In the genomic region with DNA sequence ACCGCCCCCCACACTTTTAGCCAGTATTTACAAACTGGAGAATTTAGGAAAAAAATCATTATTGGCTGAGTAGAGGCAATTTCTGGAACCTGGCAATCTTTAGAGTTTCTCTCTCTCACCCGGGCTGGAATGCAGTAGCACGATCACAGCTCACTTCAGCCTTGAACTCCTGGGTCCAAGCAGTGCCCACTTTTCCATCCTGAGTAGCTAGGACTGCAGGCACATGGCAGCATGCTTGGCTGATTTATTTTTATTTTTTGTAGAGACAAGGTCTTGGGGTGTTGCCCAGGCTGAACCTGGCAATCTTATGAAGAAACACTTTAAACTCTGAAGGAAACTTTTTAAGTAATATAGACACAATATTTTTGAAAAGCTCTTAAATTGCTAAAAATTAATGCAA, we compare ENCODE assay signal across 14 cellular contexts.
DNase-seq lines count a peak whose midpoint lies in the region; ATAC-seq and TF ChIP-seq lines count a peak whose summit lies in the region.
"Had no signal": no experiment of that assay in that cellular context is flagged by ENCODE, and none has a peak within 500 bp of the region (broad histone marks: within the 10 kb centered on the region; RNA-seq: fewer than 3 reads in every experiment).

No MANE protein-coding gene starts in this region.

- H3K4me3 ChIP-seq in CD4-positive, CD25-positive, alpha-beta regulatory T cell (ENCODE audit: low read depth, low read length): no peak overlapping the region
- H3K4me3 ChIP-seq in adipocyte (ENCODE audit: low read length) (peak overlapping the region; percentile 52), right cardiac atrium (ENCODE audit: low read length) (no peak overlapping the region), smooth muscle cell (no peak overlapping the region)

- H3K9ac ChIP-seq in adipocyte (ENCODE audit: low read length) (peak overlapping the region; percentile 63), smooth muscle cell (ENCODE audit: low read depth) (no peak overlapping the region)

- intact Hi-C loops in right cardiac atrium (cut with DNase I): loop anchor here in 1 of 4 donors (10.0 kb wide), 1 partner anchor 50 kb away; no protein-coding TSS in a partner anchor
- intact Hi-C loops in activated CD4-positive, alpha-beta T cell treated with anti-CD3 and anti-CD28 coated beads, Interleukin-2, amount 10 ng/mL, durations not matched to agents 24 days and 14 days (cut with micrococcal nuclease): loop anchor here (5.0 kb wide), 1 partner anchor 47 kb away; no protein-coding TSS in a partner anchor

- TF ChIP-seq CTCF in smooth muscle cell (IDR thresholded peaks at IDR 0.05; ENCODE audit: borderline replicate concordance, insufficient read depth, poor library complexity, severe bottlenecking): no peak

- no peaks in the 10 kb centered on the region for H3K9me3 Mint-ChIP-seq in CD4-positive, CD25-positive, alpha-beta regulatory T cell
- H3K9me3 Mint-ChIP-seq in activated CD4-positive, alpha-beta T cell treated with anti-CD3 and anti-CD28 coated beads, Interleukin-2, amount 10 ng/mL, durations not matched to agents 24 days and 14 days: peaks cover 8% of the 10 kb centered on the region
- no peaks in the 10 kb centered on the region for H3K9me3 Mint-ChIP-seq in activated naive CD8-positive, alpha-beta T cell treated with anti-CD3 and anti-CD28 coated beads, Interleukin-2, amount 50 U/mL, for 24 hours

- 23% methylated on average over 3 of the region's 3 CpGs for WGBS in right cardiac atrium
- 81% methylated on average over 3 of the region's 3 CpGs for WGBS in smooth muscle cell (ENCODE audit: low lambda C conversion rate)

- H3F3A ChIP-seq in smooth muscle cell (ENCODE audit: low read depth): peaks cover 11% of the 10 kb centered on the region

- no peak overlapping the region for H2AFZ ChIP-seq in smooth muscle cell (ENCODE audit: low read depth)

- H3K4me1 ChIP-seq in CD4-positive, CD25-positive, alpha-beta regulatory T cell (ENCODE audit: control insufficient read depth, insufficient read depth, low read length, poor library complexity, severe bottlenecking): peaks cover 5% of the 10 kb centered on the region
- H3K4me1 ChIP-seq in adipocyte (ENCODE audit: control insufficient read depth, insufficient read depth, low read length) (peaks cover 54% of the 10 kb centered on the region), right cardiac atrium (ENCODE audit: control insufficient read depth, insufficient read depth, low read length) (peaks cover 32% of the 10 kb centered on the region), smooth muscle cell (ENCODE audit: low read depth) (peaks cover 53% of the 10 kb centered on the region)

- peaks cover 39% of the 10 kb centered on the region for H3K36me3 Mint-ChIP-seq in CD4-positive, CD25-positive, alpha-beta regulatory T cell
- peaks cover 46% of the 10 kb centered on the region for H3K36me3 Mint-ChIP-seq in activated CD4-positive, alpha-beta T cell treated with anti-CD3 and anti-CD28 coated beads, Interleukin-2, amount 10 ng/mL, durations not matched to agents 24 days and 14 days (ENCODE audit: low read depth)
- H3K36me3 Mint-ChIP-seq in activated naive CD8-positive, alpha-beta T cell treated with anti-CD3 and anti-CD28 coated beads, Interleukin-2, amount 50 U/mL, for 24 hours (ENCODE audit: low read depth): peaks cover 41% of the 10 kb centered on the region

- peaks cover 13% of the 10 kb centered on the region for H3K36me3 ChIP-seq in CD4-positive, CD25-positive, alpha-beta regulatory T cell (ENCODE audit: control insufficient read depth, insufficient read depth, low read length)
- H3K36me3 ChIP-seq in adipocyte (ENCODE audit: control insufficient read depth, insufficient read depth, low read length, severe bottlenecking) (no peaks in the 10 kb centered on the region), smooth muscle cell (ENCODE audit: low read depth) (no peaks in the 10 kb centered on the region)

- H3K27me3 ChIP-seq in CD4-positive, CD25-positive, alpha-beta regulatory T cell (ENCODE audit: control insufficient read depth, insufficient read depth, low read length): no peaks in the 10 kb centered on the region
- H3K27me3 ChIP-seq in adipocyte (replicated peaks; ENCODE audit: control insufficient read depth, insufficient read depth, low read length) (no peaks in the 10 kb centered on the region), right cardiac atrium (ENCODE audit: control insufficient read depth, insufficient read depth) (no peaks in the 10 kb centered on the region), smooth muscle cell (ENCODE audit: low read depth) (no peaks in the 10 kb centered on the region)

- no peaks in the 10 kb centered on the region for H3K9me3 ChIP-seq in CD4-positive, CD25-positive, alpha-beta regulatory T cell (ENCODE audit: control insufficient read depth in 2 of 2, low read length in 2 of 2)
- H3K9me3 ChIP-seq in adipocyte (ENCODE audit: control insufficient read depth, low read length): no peaks in the 10 kb centered on the region
- H3K9me3 ChIP-seq in right cardiac atrium (ENCODE audit: control insufficient read depth, low read length): no peaks in the 10 kb centered on the region
- H3K9me3 ChIP-seq in smooth muscle cell (replicated peaks; ENCODE audit: low read depth): no peaks in the 10 kb centered on the region

- H3K4me3 Mint-ChIP-seq in CD4-positive, CD25-positive, alpha-beta regulatory T cell: no peak overlapping the region
- no peak overlapping the region for H3K4me3 Mint-ChIP-seq in activated CD4-positive, alpha-beta T cell treated with anti-CD3 and anti-CD28 coated beads, Interleukin-2, amount 10 ng/mL, durations not matched to agents 24 days and 14 days
- no peak overlapping the region for H3K4me3 Mint-ChIP-seq in activated naive CD8-positive, alpha-beta T cell treated with anti-CD3 and anti-CD28 coated beads, Interleukin-2, amount 50 U/mL, for 24 hours

- peaks cover 17% of the 10 kb centered on the region for H3K79me2 ChIP-seq in smooth muscle cell (ENCODE audit: low read depth)

- peak overlapping the region in 2 of 3 donors; percentile 24 to 60 for H3K27ac Mint-ChIP-seq in CD4-positive, CD25-positive, alpha-beta regulatory T cell
- no peak overlapping the region for H3K27ac Mint-ChIP-seq in activated CD4-positive, alpha-beta T cell treated with anti-CD3 and anti-CD28 coated beads, Interleukin-2, amount 10 ng/mL, durations not matched to agents 24 days and 14 days
- H3K27ac Mint-ChIP-seq in activated naive CD8-positive, alpha-beta T cell treated with anti-CD3 and anti-CD28 coated beads, Interleukin-2, amount 50 U/mL, for 24 hours: no peak overlapping the region

- no peak for ATAC-seq in CD4-positive, CD25-positive, alpha-beta regulatory T cell (ENCODE audit: low read depth in 2 of 2)
- ATAC-seq in right cardiac atrium (no peak), GM18870 (IDR thresholded peaks at IDR 0.05; ENCODE audit: unreplicated experiment) (no peak), HG03442 (IDR thresholded peaks at IDR 0.05; ENCODE audit: unreplicated experiment) (no peak)
- no peak for ATAC-seq in activated naive CD8-positive, alpha-beta T cell treated with anti-CD3 and anti-CD28 coated beads, Interleukin-2, amount 50 U/mL, for 24 hours
- ATAC-seq: activated CD4-positive, CD25-positive, alpha-beta regulatory T cell treated with anti-CD3 and anti-CD28 coated beads, Interleukin-2, amount 50 U/mL, for 24 hours; HCT116 had no signal

- H3K4me1 Mint-ChIP-seq in CD4-positive, CD25-positive, alpha-beta regulatory T cell: peaks cover 36 to 69% (median 65%) of the 10 kb centered on the region in 4 donors
- H3K4me1 Mint-ChIP-seq in activated CD4-positive, alpha-beta T cell treated with anti-CD3 and anti-CD28 coated beads, Interleukin-2, amount 10 ng/mL, durations not matched to agents 24 days and 14 days: peaks cover 69% of the 10 kb centered on the region
- peaks cover 91% of the 10 kb centered on the region for H3K4me1 Mint-ChIP-seq in activated naive CD8-positive, alpha-beta T cell treated with anti-CD3 and anti-CD28 coated beads, Interleukin-2, amount 50 U/mL, for 24 hours

- H4K20me1 ChIP-seq in smooth muscle cell (ENCODE audit: low read depth): peaks cover 86% of the 10 kb centered on the region

- H3K4me2 ChIP-seq in smooth muscle cell: peak overlapping the region; percentile 37

- no peaks in the 10 kb centered on the region for H3K27me3 Mint-ChIP-seq in CD4-positive, CD25-positive, alpha-beta regulatory T cell
- H3K27me3 Mint-ChIP-seq in activated CD4-positive, alpha-beta T cell treated with anti-CD3 and anti-CD28 coated beads, Interleukin-2, amount 10 ng/mL, durations not matched to agents 24 days and 14 days: no peaks in the 10 kb centered on the region
- H3K27me3 Mint-ChIP-seq in activated naive CD8-positive, alpha-beta T cell treated with anti-CD3 and anti-CD28 coated beads, Interleukin-2, amount 50 U/mL, for 24 hours: no peaks in the 10 kb centered on the region

- no peak for DNase-seq in CD4-positive, CD25-positive, alpha-beta regulatory T cell
- DNase-seq in adipocyte (ENCODE audit: low read depth) (no peak), right cardiac atrium (no peak), smooth muscle cell (lab: John Stamatoyannopoulos, UW; ENCODE audit: unreplicated experiment) (no peak)
- no peak for DNase-seq in activated CD4-positive, alpha-beta T cell treated with anti-CD3 and anti-CD28 coated beads, Interleukin-2, amount 10 ng/mL, durations not matched to agents 24 days and 14 days
- DNase-seq in activated naive CD8-positive, alpha-beta T cell treated with anti-CD3 and anti-CD28 coated beads, Interleukin-2, amount 50 U/mL, for 24 hours: no peak
- DNase-seq: activated T-cell treated with anti-CD3 and anti-CD28 coated beads, Interleukin-2, amount 50 U/mL, for 1 hour; amniotic stem cell; foreskin fibroblast; NCI-H2171 treated with DMSO at 0.1 percent for 48 hours had no signal

- no peak overlapping the region for H3K27ac ChIP-seq in CD4-positive, CD25-positive, alpha-beta regulatory T cell (ENCODE audit: insufficient read depth, low read length, poor library complexity, severe bottlenecking)
- H3K27ac ChIP-seq in right cardiac atrium (ENCODE audit: low read length): peak overlapping the region; percentile 68
- H3K27ac ChIP-seq in smooth muscle cell (ENCODE audit: low read depth): no peak overlapping the region

Comparison
In these comparisons a context has a peak if more than half of its experiments do, and no peak if none do; other contexts are left out.
1. H3K27ac Mint-ChIP-seq: peak in CD4-positive, CD25-positive, alpha-beta regulatory T cell (2 of 3); none in activated CD4-positive, alpha-beta T cell treated with anti-CD3 and anti-CD28 coated beads, Interleukin-2, amount 10 ng/mL, durations not matched to agents 24 days and 14 days (single experiment) and activated naive CD8-positive, alpha-beta T cell treated with anti-CD3 and anti-CD28 coated beads, Interleukin-2, amount 50 U/mL, for 24 hours (single experiment).